ENCODE assay signal across 18 cellular contexts in genomic region chr5:6772886-6773285, GRCh38.
DNase-seq lines count a peak whose midpoint lies in the region; ATAC-seq and FAIRE-seq lines count a peak whose summit lies in the region.
"Had no signal": no experiment of that assay in that cellular context is flagged by ENCODE, and none has a peak within 500 bp of the region (broad histone marks: within the 10 kb centered on the region; RNA-seq: fewer than 3 reads in every experiment).

No MANE protein-coding gene starts in this region.

- peak; percentile 17 for FAIRE-seq in urothelium cell line (lab: Jason Lieb, UNC)
- FAIRE-seq: GM12891 had no signal

- DNase-seq in NCI-H82 (lab: John Stamatoyannopoulos, UW) (peak; percentile 13), NCI-H82 treated with DMSO at 0.1 percent for 48 hours (lab: John Stamatoyannopoulos, UW; ENCODE audit: unreplicated experiment) (no peak), NCI-H2029 treated with DMSO at 0.1 percent for 48 hours (lab: John Stamatoyannopoulos, UW) (peak; percentile 58), caudate nucleus (lab: John Stamatoyannopoulos, UW) (peak in 47 of 61 donors; percentile 11 to 92 (median 62)), urothelium cell line (ENCODE audit: low spot score) (no peak), cerebellar cortex (ENCODE audit: low spot score) (no peak)
- DNase-seq in activated CD4-positive, alpha-beta T cell treated with anti-CD3 and anti-CD28 coated beads for 1 hour = no peak
- DNase-seq: endodermal cell, foreskin melanocyte, islet precursor cell, NCI-H446, Right ventricle myocardium superior, trophoblast cell, WERI-Rb-1 had no signal

- H3K27ac ChIP-seq in caudate nucleus (ENCODE audit: low read depth, low read length) = peak overlapping the region; percentile 4
- H3K27ac ChIP-seq: breast epithelium, psoas muscle, WERI-Rb-1 had no signal

- no peak for ATAC-seq in GM21825 (IDR thresholded peaks at IDR 0.05; ENCODE audit: unreplicated experiment)
- ATAC-seq: psoas muscle had no signal

Comparison
In these comparisons a context has a peak if more than half of its experiments do, and no peak if none do; other contexts are left out.
1. DNase-seq: peak in NCI-H82 (single experiment), NCI-H2029 treated with DMSO at 0.1 percent for 48 hours (single experiment) and caudate nucleus (47 of 61); none in NCI-H82 treated with DMSO at 0.1 percent for 48 hours (single experiment), urothelium cell line (single experiment), activated CD4-positive, alpha-beta T cell treated with anti-CD3 and anti-CD28 coated beads for 1 hour (single experiment) and cerebellar cortex (single experiment).